In the genomic region with DNA sequence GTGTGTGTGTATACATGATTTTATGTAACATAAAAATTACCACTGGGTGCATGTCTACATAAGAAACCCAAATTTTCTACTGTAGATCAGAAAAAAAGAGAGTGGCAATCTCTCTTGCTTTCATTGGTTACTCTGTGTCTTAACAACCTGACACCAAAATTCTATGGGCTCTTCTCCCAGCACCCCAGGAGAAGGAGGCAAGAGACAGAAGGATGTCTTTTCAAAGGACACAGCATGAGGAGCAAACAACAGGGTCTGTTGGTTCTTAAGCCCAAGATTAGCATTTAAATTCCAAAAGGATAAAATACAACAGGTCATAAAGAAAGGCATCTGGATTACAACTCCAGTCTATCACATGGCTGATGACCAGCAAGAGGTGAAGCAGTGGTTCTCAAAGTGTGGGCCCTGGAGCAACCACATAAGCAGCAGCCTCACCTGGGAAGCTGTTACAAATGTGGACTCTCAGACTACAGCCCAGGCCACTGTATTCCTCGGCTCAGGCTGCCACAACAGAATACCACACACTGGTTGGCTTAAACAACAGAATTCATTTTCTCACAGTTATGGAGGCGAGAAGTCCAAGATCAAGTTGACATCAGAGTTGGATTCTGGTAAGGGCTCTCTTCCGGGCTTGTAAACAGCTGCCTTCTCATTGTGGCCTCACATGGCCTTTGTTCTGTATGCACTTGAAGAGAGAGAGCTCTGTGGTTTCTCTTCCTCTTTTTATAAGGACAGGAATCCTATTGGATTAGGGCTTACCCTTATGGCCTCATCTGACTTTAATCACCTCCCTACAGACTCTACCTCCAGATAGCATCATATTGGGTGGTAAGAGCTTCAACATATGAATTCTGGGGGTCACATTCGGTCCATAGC, we compare ENCODE assay signal across 1 cellular context.
TF ChIP-seq lines count a peak whose summit lies in the region.

No MANE protein-coding gene starts in this region.

TF ChIP-seq in SK-N-SH treated with all-trans-retinoic acid at 6 μM for 48 hours, 23 proteins besides CTCF, POLR2A, EP300 and RAD21 (continued from another document):
- TF ChIP-seq, protein P1, sequence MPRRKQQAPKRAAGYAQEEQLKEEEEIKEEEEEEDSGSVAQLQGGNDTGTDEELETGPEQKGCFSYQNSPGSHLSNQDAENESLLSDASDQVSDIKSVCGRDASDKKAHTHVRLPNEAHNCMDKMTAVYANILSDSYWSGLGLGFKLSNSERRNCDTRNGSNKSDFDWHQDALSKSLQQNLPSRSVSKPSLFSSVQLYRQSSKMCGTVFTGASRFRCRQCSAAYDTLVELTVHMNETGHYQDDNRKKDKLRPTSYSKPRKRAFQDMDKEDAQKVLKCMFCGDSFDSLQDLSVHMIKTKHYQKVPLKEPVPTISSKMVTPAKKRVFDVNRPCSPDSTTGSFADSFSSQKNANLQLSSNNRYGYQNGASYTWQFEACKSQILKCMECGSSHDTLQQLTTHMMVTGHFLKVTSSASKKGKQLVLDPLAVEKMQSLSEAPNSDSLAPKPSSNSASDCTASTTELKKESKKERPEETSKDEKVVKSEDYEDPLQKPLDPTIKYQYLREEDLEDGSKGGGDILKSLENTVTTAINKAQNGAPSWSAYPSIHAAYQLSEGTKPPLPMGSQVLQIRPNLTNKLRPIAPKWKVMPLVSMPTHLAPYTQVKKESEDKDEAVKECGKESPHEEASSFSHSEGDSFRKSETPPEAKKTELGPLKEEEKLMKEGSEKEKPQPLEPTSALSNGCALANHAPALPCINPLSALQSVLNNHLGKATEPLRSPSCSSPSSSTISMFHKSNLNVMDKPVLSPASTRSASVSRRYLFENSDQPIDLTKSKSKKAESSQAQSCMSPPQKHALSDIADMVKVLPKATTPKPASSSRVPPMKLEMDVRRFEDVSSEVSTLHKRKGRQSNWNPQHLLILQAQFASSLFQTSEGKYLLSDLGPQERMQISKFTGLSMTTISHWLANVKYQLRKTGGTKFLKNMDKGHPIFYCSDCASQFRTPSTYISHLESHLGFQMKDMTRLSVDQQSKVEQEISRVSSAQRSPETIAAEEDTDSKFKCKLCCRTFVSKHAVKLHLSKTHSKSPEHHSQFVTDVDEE (CRISPR knock-in tag; IDR thresholded peaks at IDR 0.05) = no peak
- TF ChIP-seq, protein P2, sequence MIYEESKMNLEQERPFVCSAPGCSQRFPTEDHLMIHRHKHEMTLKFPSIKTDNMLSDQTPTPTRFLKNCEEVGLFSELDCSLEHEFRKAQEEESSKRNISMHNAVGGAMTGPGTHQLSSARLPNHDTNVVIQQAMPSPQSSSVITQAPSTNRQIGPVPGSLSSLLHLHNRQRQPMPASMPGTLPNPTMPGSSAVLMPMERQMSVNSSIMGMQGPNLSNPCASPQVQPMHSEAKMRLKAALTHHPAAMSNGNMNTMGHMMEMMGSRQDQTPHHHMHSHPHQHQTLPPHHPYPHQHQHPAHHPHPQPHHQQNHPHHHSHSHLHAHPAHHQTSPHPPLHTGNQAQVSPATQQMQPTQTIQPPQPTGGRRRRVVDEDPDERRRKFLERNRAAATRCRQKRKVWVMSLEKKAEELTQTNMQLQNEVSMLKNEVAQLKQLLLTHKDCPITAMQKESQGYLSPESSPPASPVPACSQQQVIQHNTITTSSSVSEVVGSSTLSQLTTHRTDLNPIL (CRISPR knock-in tag; IDR thresholded peaks at IDR 0.05; ENCODE audit: low read depth) = no peak
- TF ChIP-seq ZNF8 (CRISPR knock-in tag; IDR thresholded peaks at IDR 0.05) (no peak), TCF4 (CRISPR knock-in tag; IDR thresholded peaks at IDR 0.05; ENCODE audit: borderline replicate concordance) (no peak)
TF ChIP-seq in SK-N-SH treated with all-trans-retinoic acid at 6 μM for 48 hours: peak in this region for 0.
